In the genomic region with DNA sequence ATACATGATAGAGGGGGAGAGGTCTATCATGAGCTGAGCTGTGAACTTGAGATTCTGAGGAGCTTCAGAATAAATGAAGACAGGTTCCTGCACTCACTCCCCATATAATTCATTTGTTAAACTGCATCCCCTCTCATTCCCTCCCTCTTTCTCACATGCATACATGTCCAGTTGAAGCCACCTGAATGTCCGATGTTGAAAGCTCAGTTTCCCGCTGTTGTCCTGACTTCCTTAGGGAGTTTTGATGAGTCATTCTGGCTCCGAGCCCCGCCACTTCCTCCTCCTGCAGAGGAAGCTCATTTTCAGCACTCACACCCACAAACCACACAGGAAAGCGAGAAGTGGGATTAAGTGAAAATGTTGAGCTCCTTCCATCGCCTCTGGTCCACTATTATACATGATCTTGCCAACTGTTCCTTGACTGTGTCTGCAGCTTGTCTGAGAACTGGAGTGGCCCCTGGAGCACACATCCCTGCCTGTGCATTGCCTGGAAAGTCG, we compare ENCODE assay signal across 8 cellular contexts.
A peak's percentile ranks its signal among the peaks of the same experiment; 100 is the strongest.
DNase-seq lines count a peak whose midpoint lies in the region; ATAC-seq and TF ChIP-seq lines count a peak whose summit lies in the region.

No MANE protein-coding gene starts in this region.

- POLR2A ChIA-PET in activated CD8-positive, alpha-beta T cell treated with anti-CD3 and anti-CD28 coated beads for 36 hours (lab: Charles Lee), result interaction anchor here (1.2 kb wide), 1 partner anchor 8 kb away, joined by 4 read pairs; no protein-coding TSS in a partner anchor

- H3K4me1 Mint-ChIP-seq in activated CD8-positive, alpha-beta T cell treated with anti-CD3 and anti-CD28 coated beads for 36 hours (ENCODE audit: low read depth), result peaks cover 12% of the 10 kb centered on the region

- WGBS in heart right ventricle, 2 donors, result 28 to 33% methylated on average over 7 of the region's 7 CpGs

- CTCF ChIA-PET in activated CD8-positive, alpha-beta T cell treated with anti-CD3 and anti-CD28 coated beads for 36 hours (lab: Charles Lee), result interaction anchor here (1.0 to 1.6 kb wide), 5 partner anchors 9 to 378 kb away, joined by 3 to 4 read pairs (median 4); no protein-coding TSS in a partner anchor

- ATAC-seq in activated CD8-positive, alpha-beta T cell treated with anti-CD3 and anti-CD28 coated beads for 36 hours, result no peak
- ATAC-seq in heart right ventricle (peak; percentile 64 to 94 (median 86)), HG03520 (IDR thresholded peaks at IDR 0.05; ENCODE audit: unreplicated experiment) (no peak)

- H3K9me3 Mint-ChIP-seq in activated CD8-positive, alpha-beta T cell treated with anti-CD3 and anti-CD28 coated beads for 36 hours, result no peaks in the 10 kb centered on the region

- TF ChIP-seq POLR2A in vagina (IDR thresholded peaks at IDR 0.05), result no peak

- H3K27me3 ChIP-seq in heart right ventricle (no peaks in the 10 kb centered on the region), vagina (no peaks in the 10 kb centered on the region)

- H3K4me1 ChIP-seq in heart right ventricle, result peaks cover 0 to 61% (median 20%) of the 10 kb centered on the region in 9 donors
- peaks cover 19% of the 10 kb centered on the region for H3K4me1 ChIP-seq in vagina

- peak overlapping the region in 8 of 10 donors; percentile 51 to 82 (median 54) for H3K27ac ChIP-seq in heart right ventricle
- H3K27ac ChIP-seq in vagina, result no peak overlapping the region

- no peak for TF ChIP-seq CTCF in activated CD8-positive, alpha-beta T cell treated with anti-CD3 and anti-CD28 coated beads for 36 hours (IDR thresholded peaks at IDR 0.05)
- TF ChIP-seq CTCF in heart right ventricle (IDR thresholded peaks at IDR 0.05), result no peak
- TF ChIP-seq CTCF in vagina (IDR thresholded peaks at IDR 0.05), result no peak

- no peak overlapping the region for H3K27ac Mint-ChIP-seq in activated CD8-positive, alpha-beta T cell treated with anti-CD3 and anti-CD28 coated beads for 36 hours

- H3K9me3 ChIP-seq in heart right ventricle (no peaks in the 10 kb centered on the region), vagina (no peaks in the 10 kb centered on the region)

- no peaks in the 10 kb centered on the region for H3K27me3 Mint-ChIP-seq in activated CD8-positive, alpha-beta T cell treated with anti-CD3 and anti-CD28 coated beads for 36 hours

- no peaks in the 10 kb centered on the region for H3K36me3 ChIP-seq in heart right ventricle
- no peaks in the 10 kb centered on the region for H3K36me3 ChIP-seq in vagina

- intact Hi-C loops in activated CD8-positive, alpha-beta T cell treated with anti-CD3 and anti-CD28 coated beads for 36 hours (cut with micrococcal nuclease), result no loop called here
- intact Hi-C loops in heart right ventricle (cut with DNase I) (no loop called here), vagina (cut with DNase I) (no loop called here)

- no peak overlapping the region for H3K4me3 ChIP-seq in heart right ventricle
- H3K4me3 ChIP-seq in vagina, result peak overlapping the region in 1 of 2 donors; percentile 3

- H3K4me3 Mint-ChIP-seq in activated CD8-positive, alpha-beta T cell treated with anti-CD3 and anti-CD28 coated beads for 36 hours, result no peak overlapping the region

- DNase-seq in activated CD4-positive, alpha-beta T cell treated with anti-CD3 and anti-CD28 coated beads for 48 hours, result peak; percentile 6
- no peak for DNase-seq in activated CD4-positive, alpha-beta T cell treated with anti-CD3 and anti-CD28 coated beads for 1 hour
- DNase-seq in HK-2 (ENCODE audit: unreplicated experiment) (peak; percentile 5), heart right ventricle (peak; percentile 68 to 88), renal cortical epithelial cell (ENCODE audit: low read depth) (peak; percentile 84), vagina (ENCODE audit: extremely low spot score in 2 of 2) (no peak)
- peak; percentile 12 for DNase-seq in activated CD8-positive, alpha-beta T cell treated with anti-CD3 and anti-CD28 coated beads for 36 hours

- H3K36me3 Mint-ChIP-seq in activated CD8-positive, alpha-beta T cell treated with anti-CD3 and anti-CD28 coated beads for 36 hours (ENCODE audit: low read depth), result no peaks in the 10 kb centered on the region

Comparison
In these comparisons a context has a peak if more than half of its experiments do, and no peak if none do; other contexts are left out.
1. DNase-seq: peak in activated CD4-positive, alpha-beta T cell treated with anti-CD3 and anti-CD28 coated beads for 48 hours (single experiment), HK-2 (single experiment), activated CD8-positive, alpha-beta T cell treated with anti-CD3 and anti-CD28 coated beads for 36 hours (single experiment), heart right ventricle (2 of 2) and renal cortical epithelial cell (single experiment); none in activated CD4-positive, alpha-beta T cell treated with anti-CD3 and anti-CD28 coated beads for 1 hour (single experiment) and vagina (0 of 2).
2. ATAC-seq: peak in heart right ventricle (8 of 8); none in activated CD8-positive, alpha-beta T cell treated with anti-CD3 and anti-CD28 coated beads for 36 hours (single experiment) and HG03520 (single experiment).